8 cellular contexts compared by ENCODE assay signal in genomic region chr16:87388818-87389134, GRCh38. TPM values are rescaled to one million over a fixed set of nuclear protein-coding genes. Genes with fewer than 3 reads are reported as not detected.
DNase-seq lines count a peak whose midpoint lies in the region; ATAC-seq and TF ChIP-seq lines count a peak whose summit lies in the region.

No MANE protein-coding gene starts in this region.

- peaks cover 2% of the 10 kb centered on the region for H3K36me3 Mint-ChIP-seq in T-helper 17 cell (ENCODE audit: low read depth)

- H3K27ac ChIP-seq in HCT116 (ENCODE audit: low read depth, low read length) (peak overlapping the region; percentile 47; the same call in 1 of the 2 replicates), gastroesophageal sphincter (peak overlapping the region; percentile 78 to 99 (median 95)), skin epidermis (peak overlapping the region in 20 of 21 experiments; percentile 28 to 92 (median 82))

- H3K36me3 ChIP-seq in HCT116 (ENCODE audit: control insufficient read depth in 1 of 2, insufficient read depth in 2 of 2, low read length in 2 of 2) = no peaks in the 10 kb centered on the region
- no peaks in the 10 kb centered on the region for H3K36me3 ChIP-seq in gastroesophageal sphincter

- no peak for DNase-seq in HCT116 (ENCODE audit: low read depth, low spot score)
- DNase-seq in T-helper 17 cell = no peak
- DNase-seq in NCI-H187 (lab: John Stamatoyannopoulos, UW) = no peak
- DNase-seq in SKM-1 (lab: John Stamatoyannopoulos, UW; ENCODE audit: unreplicated experiment) = no peak
- DNase-seq in activated effector memory CD4-positive, alpha-beta T cell treated with Interleukin-2 at 50 U/mL for 16 hours = no peak

- BruUV-seq in HCT116 (replicated peaks; lab: Mats Ljungman, UMichigan) = no TSS peak

- peaks cover 39% of the 10 kb centered on the region for H3K4me1 Mint-ChIP-seq in T-helper 17 cell

- no peaks in the 10 kb centered on the region for H3K27me3 Mint-ChIP-seq in T-helper 17 cell

- H2AFZ ChIP-seq in HCT116 (ENCODE audit: low read depth, low read length, poor library complexity, severe bottlenecking) = peak overlapping the region; percentile 20

- H3K4me1 ChIP-seq in HCT116 (ENCODE audit: control insufficient read depth in 1 of 2, insufficient read depth in 2 of 2, low read length in 2 of 2) = peaks cover 43 to 58% of the 10 kb centered on the region in 2 experiments
- peaks cover 3 to 55% (median 16%) of the 10 kb centered on the region in 3 donors for H3K4me1 ChIP-seq in gastroesophageal sphincter

- POLR2A ChIA-PET in HCT116 (lab: Charles Lee) = interaction anchor here (1.0 to 3.4 kb wide), 7 partner anchors 10 to 562 kb away, joined by 3 to 15 read pairs (median 6); partner anchors contain the start of genes BANP and C16orf95

- H3K27ac Mint-ChIP-seq in T-helper 17 cell = peak overlapping the region; percentile 94

- no peaks in the 10 kb centered on the region for H4K20me1 ChIP-seq in HCT116 (ENCODE audit: insufficient read depth)

- H3K27me3 ChIP-seq in HCT116 (ENCODE audit: insufficient read depth, low read length) = no peaks in the 10 kb centered on the region
- no peaks in the 10 kb centered on the region for H3K27me3 ChIP-seq in gastroesophageal sphincter

- TF ChIP-seq CTCF in HCT116 (IDR thresholded peaks at IDR 0.05 in 2 of 3, conservative IDR thresholded peaks at IDR 0.05 in 1 of 3; ENCODE audit: borderline replicate concordance in 1 of 3, insufficient read depth in 1 of 3, low read depth in 2 of 3, low read length in 2 of 3) (no peak), gastroesophageal sphincter (IDR thresholded peaks at IDR 0.05) (no peak)

- H3K9me3 ChIP-seq in HCT116 (ENCODE audit: control insufficient read depth in 1 of 2, insufficient read depth in 1 of 2, low read depth in 1 of 2, low read length in 2 of 2) = no peaks in the 10 kb centered on the region
- H3K9me3 ChIP-seq in T-helper 17 cell (ENCODE audit: control insufficient read depth, low read length, poor library complexity, severe bottlenecking) = no peaks in the 10 kb centered on the region
- no peaks in the 10 kb centered on the region for H3K9me3 ChIP-seq in gastroesophageal sphincter

- intact Hi-C loops in HCT116 (cut with micrococcal nuclease) = loop anchor here (5.0 kb wide), 1 partner anchor 826 kb away; no protein-coding TSS in a partner anchor

- CTCF ChIA-PET in HCT116 (lab: Charles Lee) = interaction anchor here (0.5 to 2.1 kb wide), 4 partner anchors 56 to 293 kb away, joined by 3 to 10 read pairs (median 4); no protein-coding TSS in a partner anchor

- H3K9ac ChIP-seq in HCT116 (ENCODE audit: low read length) = peak overlapping the region; percentile 4; the same call in 1 of the 2 replicates

- H3K9me2 ChIP-seq in HCT116 (ENCODE audit: insufficient read depth) = no peaks in the 10 kb centered on the region

- no peak for TF ChIP-seq RAD21 in HCT116 (IDR thresholded peaks at IDR 0.05; ENCODE audit: low read depth)

- peak overlapping the region; percentile 21 for H3K4me3 Mint-ChIP-seq in T-helper 17 cell

- ATAC-seq in HCT116 = no peak
- no peak for ATAC-seq in T-helper 17 cell
- ATAC-seq in gastroesophageal sphincter = no peak
- no peak for ATAC-seq in HG03565 (IDR thresholded peaks at IDR 0.05; ENCODE audit: unreplicated experiment)

- WGBS in gastroesophageal sphincter (ENCODE audit: low coverage in 1 of 2), 2 donors = 5 to 16% methylated on average over 1 of the region's 1 CpG

- no peak overlapping the region; a peak in 1 of 4 replicates for H3K4me3 ChIP-seq in HCT116 (replicated peaks in 1 of 2; ENCODE audit: low read depth in 1 of 2, low read length in 2 of 2)
- peak overlapping the region in 1 of 2 donors; percentile 10 for H3K4me3 ChIP-seq in gastroesophageal sphincter
- H3K4me3 ChIP-seq in skin epidermis = peak overlapping the region in 1 of 7 experiments; percentile 4

- TF ChIP-seq EP300 in gastroesophageal sphincter (IDR thresholded peaks at IDR 0.05) = no peak

- TF ChIP-seq POLR2A in HCT116 (IDR thresholded peaks at IDR 0.05; ENCODE audit: borderline replicate concordance, extremely low read depth, insufficient read depth, insufficient read length) (no peak), gastroesophageal sphincter (IDR thresholded peaks at IDR 0.05) (no peak)

- RAD21 ChIA-PET in HCT116 (lab: Charles Lee; ENCODE audit: low non-redundant PET in 1 of 2, low total read pairs in 2 of 2, uncharacterized antibody in 2 of 2, unreplicated experiment in 2 of 2) = interaction anchor here in 1 of 2 experiments (1.0 kb wide), 1 partner anchor 247 kb away, joined by 6 read pairs; no protein-coding TSS in a partner anchor

- H3K4me2 ChIP-seq in HCT116 (ENCODE audit: low read length) = peak overlapping the region; percentile 54

- H3K79me2 ChIP-seq in HCT116 (ENCODE audit: insufficient read depth, low read length) = peaks cover 9% of the 10 kb centered on the region; the same call in 1 of the 2 replicates

TF ChIP-seq in HCT116, 20 proteins besides CTCF, POLR2A, EP300 and RAD21:
- TF ChIP-seq MAX (IDR thresholded peaks at IDR 0.05) (no peak), ZBTB33 (IDR thresholded peaks at IDR 0.05; ENCODE audit: extremely low read depth, insufficient replicate concordance, low read length) (no peak), EZH2 (IDR thresholded peaks at IDR 0.05) (no peak), SIN3A (IDR thresholded peaks at IDR 0.05; ENCODE audit: low read depth) (no peak), ZFX (IDR thresholded peaks at IDR 0.05) (no peak), POLR2AphosphoS5 (IDR thresholded peaks at IDR 0.05; ENCODE audit: low read depth, low read length) (no peak)

RNA-seq across cellular contexts. Expression of gene MAP1LC3B, which starts 3.4 kb away (rescaled TPM):
- total RNA-seq in HCT116 (2021; ENCODE audit: unreplicated experiment) = 93.8 TPM
- polyA plus RNA-seq in HCT116 (2012) = 104 and 108 TPM in 2 replicates
- total RNA-seq in T-helper 17 cell = 100 to 1,000 TPM in 1 of 2 donors, 10 to 100 TPM in 1; 90.6 to 102 TPM
- 10 to 100 TPM; 53.9 to 64.8 (median 57.9) TPM for total RNA-seq in gastroesophageal sphincter

RNA-seq across cellular contexts. Expression of gene FBXO31, which starts 5.2 kb away (rescaled TPM):
- total RNA-seq in HCT116 (2021; ENCODE audit: unreplicated experiment) (52.1 TPM), T-helper 17 cell (10 to 100 TPM; 32.7 to 41.7 TPM), gastroesophageal sphincter (100 to 1,000 TPM in 1 of 4 donors, 10 to 100 TPM in 3; 69.2 to 141 (median 85.1) TPM)
- 27.9 and 33.9 TPM in 2 replicates for polyA plus RNA-seq in HCT116 (2012)
